35 cellular contexts compared by ENCODE assay signal in the genomic region with DNA sequence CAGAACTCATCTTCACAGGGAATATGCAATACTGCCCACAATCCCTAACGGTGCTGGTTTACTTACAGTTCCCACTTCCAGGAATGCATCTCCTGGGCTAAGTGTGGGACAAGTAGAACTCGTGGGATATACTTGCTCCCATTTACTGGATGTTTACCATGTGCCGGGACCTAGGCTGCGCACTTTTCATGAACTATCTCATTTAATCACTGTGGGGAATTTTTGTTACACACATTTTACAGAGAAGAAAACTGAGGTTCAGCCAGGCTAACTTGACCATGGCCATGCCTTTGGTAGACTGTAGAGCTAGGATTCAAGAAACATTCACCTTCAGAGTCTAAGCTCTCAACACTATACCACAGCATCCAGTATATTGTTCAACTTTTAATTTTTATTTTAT. TPM values are rescaled to one million over a fixed set of nuclear protein-coding genes. Genes with fewer than 3 reads are reported as not detected.
DNase-seq lines count a peak whose midpoint lies in the region; ATAC-seq, FAIRE-seq and TF ChIP-seq lines count a peak whose summit lies in the region.
"Had no signal": no experiment of that assay in that cellular context is flagged by ENCODE, and none has a peak within 500 bp of the region (broad histone marks: within the 10 kb centered on the region; RNA-seq: fewer than 3 reads in every experiment).

No MANE protein-coding gene starts in this region.

- no peak for TF ChIP-seq CTCF in HEK293 (tag by site-specific recombination; IDR thresholded peaks at IDR 0.05)
- TF ChIP-seq CTCF in WTC11 (IDR thresholded peaks at IDR 0.05), result no peak
- TF ChIP-seq CTCF in K562 (IDR thresholded peaks at IDR 0.05 in 2 of 3, conservative IDR thresholded peaks at IDR 0.05 in 1 of 3; ENCODE audit: insufficient read depth in 2 of 3, low read depth in 1 of 3, low read length in 3 of 3), result no peak

- no peaks in the 10 kb centered on the region for H3K9me2 ChIP-seq in GM23248 (ENCODE audit: insufficient read depth)

- CTCF ChIA-PET in HEK293 (lab: Yijun Ruan, JAX) (interaction anchor here (1.8 kb wide), 1 partner anchor 9 kb away, joined by 5 read pairs; no protein-coding TSS in a partner anchor), WTC11 (lab: Charles Lee) (interaction anchor here (1.1 kb wide), 1 partner anchor 83 kb away, joined by 3 read pairs; no protein-coding TSS in a partner anchor), K562 (lab: Yijun Ruan, JAX; ENCODE audit: low intra/inter-chr PET ratio) (no interaction called here)

- no peaks in the 10 kb centered on the region for H3K9me3 Mint-ChIP-seq in WTC11
- H3K9me3 Mint-ChIP-seq: CD4-positive, alpha-beta T cell; CD8-positive, alpha-beta memory T cell; CD8-positive, alpha-beta T cell had no signal

- H3F3A ChIP-seq in GM23248 (ENCODE audit: insufficient read depth), result peaks cover 7% of the 10 kb centered on the region; the same call in 1 of the 2 replicates

- intact Hi-C loops in K562 (cut with micrococcal nuclease), result no loop called here

- peaks cover 3% of the 10 kb centered on the region for H3K4me1 Mint-ChIP-seq in WTC11
- H3K4me1 Mint-ChIP-seq: B cell; CD14-positive monocyte; CD4-positive, alpha-beta memory T cell; CD4-positive, CD25-positive, alpha-beta regulatory T cell; CD8-positive, alpha-beta memory T cell had no signal

- H2AFZ ChIP-seq in K562 (ENCODE audit: low read depth, low read length) (no peak overlapping the region), GM23248 (no peak overlapping the region)

- no peak for FAIRE-seq in K562 (lab: Jason Lieb, UNC)
- FAIRE-seq: A204.1, A549, D721Med had no signal

- in situ Hi-C loops in K562 (cut with MboI), result no loop called here
- in situ Hi-C loops in GM23248 (cut with MboI), result no loop called here

- H3K9me1 ChIP-seq in K562 (ENCODE audit: control insufficient read depth, insufficient read depth, low read length), result no peaks in the 10 kb centered on the region

- DNase-seq in WTC11 (ENCODE audit: low spot score) (no peak), K562 (ENCODE audit: extremely low read depth in 1 of 4, low spot score in 3 of 4) (no peak), cerebellar cortex (ENCODE audit: low spot score) (no peak), GM23248 (no peak)
- DNase-seq: 8988T; ACHN; AML-193; BE2C; C1 segment of cervical spinal cord; Caco-2; Calu3; CD4-positive, alpha-beta memory T cell; CD4-positive, alpha-beta T cell; CD4-positive, CD25-positive, alpha-beta regulatory T cell; CD8-positive, alpha-beta memory T cell; CD8-positive, alpha-beta T cell; COR-L47; DMS 273 treated with DMSO at 0.1 percent for 48 hours; DMS153; DMS53; DMS79; DMS79 treated with DMSO at 0.1 percent for 48 hours; DND-41; EL had no signal

- H3K4me3 ChIP-seq in HEK293 (ENCODE audit: low read depth, low read length) (no peak overlapping the region), K562 (no peak overlapping the region), GM23248 (no peak overlapping the region)
- H3K4me3 ChIP-seq: A549; BLaER1; BLaER1 treated with 17β-estradiol and CSF1 and Interleukin-3, amounts not matched to agents 10 nM and 100 nM had no signal

- H3K27me3 ChIP-seq in K562 (ENCODE audit: control insufficient read depth in 2 of 2, insufficient read depth in 2 of 2, low read length in 2 of 2) (no peaks in the 10 kb centered on the region), GM23248 (replicated peaks; ENCODE audit: insufficient read depth) (no peaks in the 10 kb centered on the region)
- H3K27me3 ChIP-seq: BE2C; BLaER1; BLaER1 treated with 17β-estradiol and CSF1 and Interleukin-3, amounts not matched to agents 10 nM and 100 nM had no signal

- no peaks in the 10 kb centered on the region for H3K27me3 Mint-ChIP-seq in WTC11 (ENCODE audit: low read depth)

- no peaks in the 10 kb centered on the region for H3K9me3 ChIP-seq in HEK293 (ENCODE audit: control insufficient read depth, insufficient read depth, low read depth, low read length)
- no peaks in the 10 kb centered on the region for H3K9me3 ChIP-seq in K562 (replicated peaks; ENCODE audit: control insufficient read depth, insufficient read depth, low read depth, low read length)
- no peaks in the 10 kb centered on the region for H3K9me3 ChIP-seq in GM23248 (ENCODE audit: low read depth)
- H3K9me3 ChIP-seq: A549; BE2C; BLaER1; BLaER1 treated with 17β-estradiol and CSF1 and Interleukin-3, amounts not matched to agents 10 nM and 100 nM; Caco-2 had no signal

- H3K36me3 ChIP-seq in HEK293 (ENCODE audit: control insufficient read depth in 2 of 2, insufficient read depth in 1 of 2, low read length in 2 of 2) (no peaks in the 10 kb centered on the region), K562 (ENCODE audit: control insufficient read depth, insufficient read depth, low read length) (no peaks in the 10 kb centered on the region), GM23248 (ENCODE audit: low read depth) (no peaks in the 10 kb centered on the region)
- H3K36me3 ChIP-seq: BE2C; BLaER1; BLaER1 treated with 17β-estradiol and CSF1 and Interleukin-3, amounts not matched to agents 10 nM and 100 nM had no signal

- H3K36me3 Mint-ChIP-seq in WTC11, result no peaks in the 10 kb centered on the region
- H3K36me3 Mint-ChIP-seq: CD14-positive monocyte; CD4-positive, alpha-beta memory T cell; CD4-positive, CD25-positive, alpha-beta regulatory T cell; CD8-positive, alpha-beta T cell had no signal

- H3K4me1 ChIP-seq in HEK293 (ENCODE audit: control insufficient read depth, insufficient read depth, low read length), result peaks cover 13% of the 10 kb centered on the region
- H3K4me1 ChIP-seq in K562 (replicated peaks in 1 of 2; ENCODE audit: control insufficient read depth in 2 of 2, insufficient read depth in 2 of 2, low read length in 2 of 2), result peaks cover 0 to 8% of the 10 kb centered on the region in 2 experiments; a peak in 3 of 5 replicates
- peaks cover 11% of the 10 kb centered on the region for H3K4me1 ChIP-seq in GM23248 (ENCODE audit: insufficient read depth)

- POLR2A ChIA-PET in HEK293 (lab: Yijun Ruan, JAX), result no interaction called here
- POLR2A ChIA-PET in WTC11 (lab: Charles Lee), result no interaction called here
- POLR2A ChIA-PET in K562 (lab: Yijun Ruan, JAX), result no interaction called here

- no peak overlapping the region for H3K4me3 Mint-ChIP-seq in WTC11
- H3K4me3 Mint-ChIP-seq: B cell; CD4-positive, alpha-beta memory T cell; CD4-positive, alpha-beta T cell; CD4-positive, CD25-positive, alpha-beta regulatory T cell; CD8-positive, alpha-beta memory T cell; CD8-positive, alpha-beta T cell had no signal

- H3K27ac ChIP-seq in HEK293 (ENCODE audit: extremely low read depth, low read depth, low read length), result no peak overlapping the region
- no peak overlapping the region for H3K27ac ChIP-seq in K562 (ENCODE audit: extremely low read depth, low read depth, low read length)
- H3K27ac ChIP-seq in GM23248, result no peak overlapping the region
- H3K27ac ChIP-seq: 22Rv1; A549; BLaER1; BLaER1 treated with 17β-estradiol and CSF1 and Interleukin-3, amounts not matched to agents 10 nM and 100 nM; C4-2B had no signal

- no TSS peak for BruUV-seq in K562 (replicated peaks; lab: Mats Ljungman, UMichigan)

- no peak overlapping the region for H3K27ac Mint-ChIP-seq in WTC11
- H3K27ac Mint-ChIP-seq: B cell; CD14-positive monocyte; CD4-positive, alpha-beta memory T cell; CD4-positive, alpha-beta T cell; CD8-positive, alpha-beta memory T cell; CD8-positive, alpha-beta T cell had no signal

- no peaks in the 10 kb centered on the region for H4K20me1 ChIP-seq in K562 (replicated peaks; ENCODE audit: control insufficient read depth, insufficient read depth, low read length)
- H4K20me1 ChIP-seq in GM23248 (ENCODE audit: insufficient read depth), result no peaks in the 10 kb centered on the region
- H4K20me1 ChIP-seq: BLaER1; BLaER1 treated with 17β-estradiol and CSF1 and Interleukin-3, amounts not matched to agents 10 nM and 100 nM had no signal

- no peak for TF ChIP-seq RAD21 in K562 (CRISPR knock-in tag; conservative IDR thresholded peaks at IDR 0.05 in 1 of 2, IDR thresholded peaks at IDR 0.05 in 1 of 2)

- H3K4me2 ChIP-seq in K562 (ENCODE audit: insufficient read depth, low read length) (no peak overlapping the region), GM23248 (ENCODE audit: unreplicated experiment) (no peak overlapping the region)
- H3K4me2 ChIP-seq: A549; BLaER1; BLaER1 treated with 17β-estradiol and CSF1 and Interleukin-3, amounts not matched to agents 10 nM and 100 nM had no signal

- H3K79me2 ChIP-seq in K562 (ENCODE audit: control insufficient read depth, insufficient read depth, low read length), result no peaks in the 10 kb centered on the region
- no peaks in the 10 kb centered on the region for H3K79me2 ChIP-seq in GM23248 (ENCODE audit: insufficient read depth)

- ATAC-seq in WTC11, result no peak
- no peak for ATAC-seq in K562
- no peak for ATAC-seq in HG02938 (IDR thresholded peaks at IDR 0.05; ENCODE audit: unreplicated experiment)
- ATAC-seq: A549; CD8-positive, alpha-beta T cell had no signal

- TF ChIP-seq POLR2A in K562 (conservative IDR thresholded peaks at IDR 0.05), result no peak

- TF ChIP-seq EP300 in K562 (IDR thresholded peaks at IDR 0.05; ENCODE audit: low read length), result no peak

- H3K9ac ChIP-seq in K562 (ENCODE audit: insufficient read depth in 1 of 2, low read depth in 2 of 2, low read length in 2 of 2) (no peak overlapping the region), GM23248 (no peak overlapping the region)
- H3K9ac ChIP-seq: BLaER1; BLaER1 treated with 17β-estradiol and CSF1 and Interleukin-3, amounts not matched to agents 10 nM and 100 nM had no signal

- 60% methylated on average over 4 of the region's 4 CpGs for whole genome bisulfite sequencing in K562 (ENCODE audit: insufficient coverage, low coverage, missing lambda C conversion rate)
- 87 to 90% methylated on average over 4 of the region's 4 CpGs for WGBS in GM23248 (ENCODE audit: low coverage in 1 of 2, low lambda C conversion rate in 2 of 2, missing lambda C conversion rate in 2 of 2), 2 experiments

RNA-seq across cellular contexts. Expression of a gene that starts 24.4 kb away (rescaled TPM):
- total RNA-seq in WTC11 (2021) (19.2 to 24.7 TPM (median 22.5 TPM) in 3 replicates), K562 (2014; rRNA removed) (19.2 and 22.8 TPM in 2 replicates), K562 (2014; rRNA removed; fragmentation: Illumina TruSeq; extraction: Trizol) (48.9 and 54.3 TPM in 2 replicates), K562 (2015; rRNA removed; fragmentation: Illumina TruSeq; extraction: Trizol) (26.1 and 27.9 TPM in 2 replicates), K562 (2021) (42.8 and 44.6 TPM in 2 replicates)
- total RNA-seq in K562 (2011; cell fraction: chromatin; rRNA removed; ENCODE audit: low replicate concordance), result 112 and 313 TPM in 2 replicates
- total RNA-seq in K562 (2011; cell fraction: nucleolus; rRNA removed), result 47.4 and 65.8 TPM in 2 replicates
- 143 and 203 TPM in 2 replicates for total RNA-seq in K562 (2011; cell fraction: nucleoplasm; rRNA removed)
- polyA plus RNA-seq in K562 (2011; rRNA removed) (101 and 122 TPM in 2 replicates), K562 (2014; fragmentation: Illumina TruSeq; extraction: Trizol) (43.9 and 44.4 TPM in 2 replicates), K562 (2014; fragmentation: Nextera tagmentation; extraction: Ambion mirVana) (10 to 100 TPM in 1 of 2 experiments, 1 to 10 TPM in 1; 8.4 to 11.2 TPM), K562 (2014; rRNA removed) (27.6 and 31.1 TPM in 2 replicates), GM23248 (2016; fragmentation: Nextera tagmentation; extraction: Ambion mirVana) (103 and 107 TPM in 2 replicates)
- 18.7 and 42.5 TPM in 2 replicates for polyA plus RNA-seq in K562 (2011; cell fraction: cytosol; rRNA removed)
- 251 and 267 TPM in 2 replicates for polyA plus RNA-seq in K562 (2011; cell fraction: nucleus; rRNA removed)
- polyA plus RNA-seq in K562 (2012), result 19.2 and 19.7 TPM in 2 replicates
- polyA minus RNA-seq in K562 (2011; rRNA and poly(A)+ RNA removed), result 107 and 132 TPM in 2 replicates
- 31.1 and 32.9 TPM in 2 replicates for polyA minus RNA-seq in K562 (2011; cell fraction: cytosol; rRNA and poly(A)+ RNA removed)
- 59.0 and 76.9 TPM in 2 replicates for polyA minus RNA-seq in K562 (2011; cell fraction: nucleus; rRNA and poly(A)+ RNA removed)
- 87.4 and 116 TPM in 2 replicates for total RNA-seq in GM23248 (2014; rRNA removed; shearing (Covaris generic))
